37 cellular contexts compared by ENCODE assay signal in the genomic region with DNA sequence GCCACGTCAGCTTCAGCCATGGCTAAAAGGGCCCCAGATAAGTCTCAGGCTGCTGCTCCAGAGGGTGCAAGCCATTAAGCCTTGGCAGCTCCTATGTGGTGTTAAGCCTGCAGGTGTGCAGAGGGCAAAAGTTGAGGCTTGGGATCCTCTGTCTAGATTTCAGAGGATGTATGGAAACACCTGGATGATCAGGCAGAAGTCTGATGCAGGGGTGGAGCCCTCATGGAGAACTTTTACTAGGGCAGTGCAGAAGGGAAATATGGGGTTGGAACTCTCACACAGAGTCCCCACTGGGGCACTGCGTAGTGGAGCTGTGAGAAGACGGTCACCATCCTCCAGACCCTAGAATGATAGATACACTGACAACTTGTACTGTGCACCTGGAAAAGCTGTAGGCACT. TPM values are rescaled to one million over a fixed set of nuclear protein-coding genes. Genes with fewer than 3 reads are reported as not detected.
"Had no signal": no experiment of that assay in that cellular context is flagged by ENCODE, and none has a peak within 500 bp of the region (broad histone marks: within the 10 kb centered on the region; RNA-seq: fewer than 3 reads in every experiment).

No MANE protein-coding gene starts in this region.

- H3K4me3 ChIP-seq: adrenal gland, ascending aorta, body of pancreas, breast epithelium, cardiac muscle cell had no signal

- H3K4me1 ChIP-seq: adrenal gland, ascending aorta, body of pancreas, breast epithelium had no signal

- DNase-seq: activated effector memory CD4-positive, alpha-beta T cell treated with anti-CD3 and anti-CD28 coated beads, Interleukin-2, amount 50 U/mL, for 16 hours; activated effector memory CD4-positive, alpha-beta T cell treated with Interleukin-2 at 50 U/mL for 16 hours; activated gamma-delta T cell; activated gamma-delta T cell treated with Interleukin-2 at 50 U/mL for 16 hours; activated naive CD4-positive, alpha-beta T cell; activated naive CD4-positive, alpha-beta T cell treated with anti-CD3 and anti-CD28 coated beads for 36 hours; activated naive CD4-positive, alpha-beta T cell treated with anti-CD3 and anti-CD28 coated beads, Interleukin-2, amount 10 ng/mL, durations not matched to agents 7 days and 5 days; activated naive CD4-positive, alpha-beta T cell treated with anti-CD3 and anti-CD28 coated beads, Interleukin-2, amount 50 U/mL, for 16 hours; activated naive CD4-positive, alpha-beta T cell treated with Interleukin-2 at 50 U/mL for 16 hours; activated naive CD8-positive, alpha-beta T cell treated with anti-CD3 and anti-CD28 coated beads for 36 hours; activated naive CD8-positive, alpha-beta T cell treated with anti-CD3 and anti-CD28 coated beads, Interleukin-2, amount 10 ng/mL, durations not matched to agents 7 days and 5 days; activated naive CD8-positive, alpha-beta T cell treated with anti-CD3 and anti-CD28 coated beads, Interleukin-2, amount 50 U/mL, for 24 hours; activated T-cell treated with anti-CD3 and anti-CD28 coated beads, Interleukin-2, amount 50 U/mL, for 24 hours; activated T-cell treated with anti-CD3 and anti-CD28 coated beads, Interleukin-2, amount 50 U/mL, for 4 hours; activated T-cell treated with anti-CD3 and anti-CD28 coated beads, Interleukin-2, amount 50 U/mL, for 48 hours; activated T-cell treated with anti-CD3 and anti-CD28 coated beads, Interleukin-2, amount 50 U/mL, for 72 hours; adrenal gland; amniotic stem cell; amygdala; anterior cingulate cortex; aorta; body of pancreas; brain microvascular endothelial cell; caudate nucleus; central memory CD4-positive, alpha-beta T cell; cerebellar nuclear complex had no signal

- H3K27ac ChIP-seq: adrenal gland, ascending aorta, body of pancreas, brain microvascular endothelial cell, breast epithelium, cardiac muscle cell had no signal

- ATAC-seq: activated naive CD4-positive, alpha-beta T cell treated with anti-CD3 and anti-CD28 coated beads, Interleukin-2, amount 50 U/mL, for 72 hours; activated naive CD8-positive, alpha-beta T cell treated with anti-CD3 and anti-CD28 coated beads, Interleukin-2, amount 50 U/mL, for 24 hours; activated T-cell treated with anti-CD3 and anti-CD28 coated beads, Interleukin-2, amount 50 U/mL, for 4 hours; activated T-cell treated with anti-CD3 and anti-CD28 coated beads, Interleukin-2, amount 50 U/mL, for 72 hours; activated T-helper 17 cell treated with anti-CD3 and anti-CD28 coated beads, Interleukin-2, amount 50 U/mL, for 72 hours; body of pancreas had no signal

- H3K36me3 ChIP-seq: adrenal gland, ascending aorta, brain microvascular endothelial cell, breast epithelium, cardiac muscle cell had no signal

- FAIRE-seq: astrocyte, bronchial epithelial cell had no signal

- H3K9me3 ChIP-seq: ascending aorta, body of pancreas had no signal

- H3K27me3 ChIP-seq: adrenal gland, ascending aorta, body of pancreas, brain microvascular endothelial cell, breast epithelium, cardiac muscle cell had no signal

RNA-seq across cellular contexts. Expression of a gene that starts 47.9 kb away (rescaled TPM):
- total RNA-seq: activated naive CD4-positive, alpha-beta T cell treated with anti-CD3 and anti-CD28 coated beads for 36 hours; activated naive CD4-positive, alpha-beta T cell treated with anti-CD3 and anti-CD28 coated beads, Interleukin-2, amount 50 U/mL, for 72 hours; activated naive CD8-positive, alpha-beta T cell treated with anti-CD3 and anti-CD28 coated beads for 36 hours; activated naive CD8-positive, alpha-beta T cell treated with anti-CD3 and anti-CD28 coated beads, Interleukin-2, amount 10 ng/mL, durations not matched to agents 7 days and 5 days; activated T-cell treated with anti-CD3 and anti-CD28 coated beads, Interleukin-2, amount 50 U/mL, for 4 hours; activated T-helper 1 cell treated with anti-CD3 and anti-CD28 coated beads, Interleukin-12 subunit alpha, Interleukin-12 subunit beta, Interleukin-2, Interleukin-4 antibody, amounts not matched to agents 30 ng/mL and 10 ng/mL and 1 ng/mL, durations not matched to agents 14 hours and 24 hours and 36 hours; activated T-helper 17 cell treated with anti-CD3 and anti-CD28 coated beads, Interleukin-2, amount 50 U/mL, for 72 hours; activated T-helper 2 cell treated with anti-CD3 and anti-CD28 coated beads, Interferon-gamma antibody, Interleukin-2, Interleukin-4, amounts not matched to agents 10 μg/mL and 5 μg/mL and 100 μg/mL, durations not matched to agents 14 hours and 24 hours and 36 hours; adrenal gland; ascending aorta; astrocyte; body of pancreas; breast epithelium; chondrocyte had no signal
- polyA plus RNA-seq: adipose tissue, adrenal gland had no signal
